In the genomic region with DNA sequence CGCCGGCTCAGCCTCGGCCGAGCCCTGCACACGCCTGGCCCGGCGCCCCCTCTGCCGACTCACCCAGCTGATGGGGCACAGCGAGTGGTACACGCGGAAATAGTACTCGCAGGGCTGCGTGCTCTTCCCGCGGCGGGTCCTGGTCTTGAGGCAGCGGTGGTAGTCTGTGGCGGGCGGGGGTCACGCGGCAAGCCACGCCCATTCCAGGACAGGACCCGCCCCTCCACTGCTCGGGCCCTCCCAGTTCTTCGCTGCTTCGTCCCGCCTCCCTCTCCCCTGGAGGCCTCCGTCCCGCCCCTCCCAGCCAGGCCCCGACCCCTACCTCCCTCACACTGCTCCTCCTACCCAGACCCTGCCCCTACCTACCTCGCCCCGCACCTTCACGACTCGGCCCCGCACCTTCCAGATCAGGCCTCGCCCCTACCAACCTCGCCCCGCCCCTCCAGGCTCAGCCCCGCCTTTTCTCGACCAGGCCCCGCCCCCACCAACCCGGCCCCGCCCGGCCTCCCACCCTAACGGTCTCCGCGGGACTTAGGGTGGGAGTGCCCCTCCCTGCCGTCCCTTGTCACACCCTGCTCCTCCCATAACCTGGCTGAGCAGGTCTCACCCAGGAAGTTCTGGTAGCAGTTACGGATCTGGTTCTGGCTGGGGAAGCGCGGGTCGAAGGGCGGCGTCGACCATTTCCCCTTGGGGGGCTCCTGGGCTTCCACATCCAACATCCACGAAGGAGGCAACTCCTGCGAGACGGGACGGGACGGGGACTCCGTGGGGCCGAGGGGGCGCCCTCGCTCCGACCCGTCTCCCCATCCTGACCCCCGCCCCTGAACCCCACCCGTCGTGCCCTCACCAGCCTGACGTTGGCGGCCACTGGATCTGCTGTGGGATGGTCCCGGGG, we compare ENCODE assay signal across 1 cellular context.
TF ChIP-seq lines count a peak whose summit lies in the region.

No MANE protein-coding gene starts in this region.

TF ChIP-seq in HepG2, 621 proteins besides CTCF, POLR2A, EP300 and RAD21 (continues in another document):
- TF ChIP-seq, protein P1, sequence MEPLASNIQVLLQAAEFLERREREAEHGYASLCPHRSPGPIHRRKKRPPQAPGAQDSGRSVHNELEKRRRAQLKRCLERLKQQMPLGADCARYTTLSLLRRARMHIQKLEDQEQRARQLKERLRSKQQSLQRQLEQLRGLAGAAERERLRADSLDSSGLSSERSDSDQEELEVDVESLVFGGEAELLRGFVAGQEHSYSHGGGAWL (CRISPR knock-in tag; IDR thresholded peaks at IDR 0.05): no peak
- TF ChIP-seq, protein P2, sequence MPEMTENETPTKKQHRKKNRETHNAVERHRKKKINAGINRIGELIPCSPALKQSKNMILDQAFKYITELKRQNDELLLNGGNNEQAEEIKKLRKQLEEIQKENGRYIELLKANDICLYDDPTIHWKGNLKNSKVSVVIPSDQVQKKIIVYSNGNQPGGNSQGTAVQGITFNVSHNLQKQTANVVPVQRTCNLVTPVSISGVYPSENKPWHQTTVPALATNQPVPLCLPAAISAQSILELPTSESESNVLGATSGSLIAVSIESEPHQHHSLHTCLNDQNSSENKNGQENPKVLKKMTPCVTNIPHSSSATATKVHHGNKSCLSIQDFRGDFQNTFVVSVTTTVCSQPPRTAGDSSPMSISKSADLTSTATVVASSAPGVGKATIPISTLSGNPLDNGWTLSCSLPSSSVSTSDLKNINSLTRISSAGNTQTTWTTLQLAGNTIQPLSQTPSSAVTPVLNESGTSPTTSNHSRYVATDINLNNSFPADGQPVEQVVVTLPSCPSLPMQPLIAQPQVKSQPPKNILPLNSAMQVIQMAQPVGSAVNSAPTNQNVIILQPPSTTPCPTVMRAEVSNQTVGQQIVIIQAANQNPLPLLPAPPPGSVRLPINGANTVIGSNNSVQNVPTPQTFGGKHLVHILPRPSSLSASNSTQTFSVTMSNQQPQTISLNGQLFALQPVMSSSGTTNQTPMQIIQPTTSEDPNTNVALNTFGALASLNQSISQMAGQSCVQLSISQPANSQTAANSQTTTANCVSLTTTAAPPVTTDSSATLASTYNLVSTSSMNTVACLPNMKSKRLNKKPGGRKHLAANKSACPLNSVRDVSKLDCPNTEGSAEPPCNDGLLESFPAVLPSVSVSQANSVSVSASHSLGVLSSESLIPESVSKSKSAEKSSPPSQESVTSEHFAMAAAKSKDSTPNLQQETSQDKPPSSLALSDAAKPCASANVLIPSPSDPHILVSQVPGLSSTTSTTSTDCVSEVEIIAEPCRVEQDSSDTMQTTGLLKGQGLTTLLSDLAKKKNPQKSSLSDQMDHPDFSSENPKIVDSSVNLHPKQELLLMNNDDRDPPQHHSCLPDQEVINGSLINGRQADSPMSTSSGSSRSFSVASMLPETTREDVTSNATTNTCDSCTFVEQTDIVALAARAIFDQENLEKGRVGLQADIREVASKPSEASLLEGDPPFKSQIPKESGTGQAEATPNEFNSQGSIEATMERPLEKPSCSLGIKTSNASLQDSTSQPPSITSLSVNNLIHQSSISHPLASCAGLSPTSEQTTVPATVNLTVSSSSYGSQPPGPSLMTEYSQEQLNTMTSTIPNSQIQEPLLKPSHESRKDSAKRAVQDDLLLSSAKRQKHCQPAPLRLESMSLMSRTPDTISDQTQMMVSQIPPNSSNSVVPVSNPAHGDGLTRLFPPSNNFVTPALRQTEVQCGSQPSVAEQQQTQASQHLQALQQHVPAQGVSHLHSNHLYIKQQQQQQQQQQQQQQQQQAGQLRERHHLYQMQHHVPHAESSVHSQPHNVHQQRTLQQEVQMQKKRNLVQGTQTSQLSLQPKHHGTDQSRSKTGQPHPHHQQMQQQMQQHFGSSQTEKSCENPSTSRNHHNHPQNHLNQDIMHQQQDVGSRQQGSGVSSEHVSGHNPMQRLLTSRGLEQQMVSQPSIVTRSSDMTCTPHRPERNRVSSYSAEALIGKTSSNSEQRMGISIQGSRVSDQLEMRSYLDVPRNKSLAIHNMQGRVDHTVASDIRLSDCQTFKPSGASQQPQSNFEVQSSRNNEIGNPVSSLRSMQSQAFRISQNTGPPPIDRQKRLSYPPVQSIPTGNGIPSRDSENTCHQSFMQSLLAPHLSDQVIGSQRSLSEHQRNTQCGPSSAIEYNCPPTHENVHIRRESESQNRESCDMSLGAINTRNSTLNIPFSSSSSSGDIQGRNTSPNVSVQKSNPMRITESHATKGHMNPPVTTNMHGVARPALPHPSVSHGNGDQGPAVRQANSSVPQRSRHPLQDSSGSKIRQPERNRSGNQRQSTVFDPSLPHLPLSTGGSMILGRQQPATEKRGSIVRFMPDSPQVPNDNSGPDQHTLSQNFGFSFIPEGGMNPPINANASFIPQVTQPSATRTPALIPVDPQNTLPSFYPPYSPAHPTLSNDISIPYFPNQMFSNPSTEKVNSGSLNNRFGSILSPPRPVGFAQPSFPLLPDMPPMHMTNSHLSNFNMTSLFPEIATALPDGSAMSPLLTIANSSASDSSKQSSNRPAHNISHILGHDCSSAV (CRISPR knock-in tag; IDR thresholded peaks at IDR 0.05; ENCODE audit: borderline replicate concordance): no peak
- TF ChIP-seq, protein P3, sequence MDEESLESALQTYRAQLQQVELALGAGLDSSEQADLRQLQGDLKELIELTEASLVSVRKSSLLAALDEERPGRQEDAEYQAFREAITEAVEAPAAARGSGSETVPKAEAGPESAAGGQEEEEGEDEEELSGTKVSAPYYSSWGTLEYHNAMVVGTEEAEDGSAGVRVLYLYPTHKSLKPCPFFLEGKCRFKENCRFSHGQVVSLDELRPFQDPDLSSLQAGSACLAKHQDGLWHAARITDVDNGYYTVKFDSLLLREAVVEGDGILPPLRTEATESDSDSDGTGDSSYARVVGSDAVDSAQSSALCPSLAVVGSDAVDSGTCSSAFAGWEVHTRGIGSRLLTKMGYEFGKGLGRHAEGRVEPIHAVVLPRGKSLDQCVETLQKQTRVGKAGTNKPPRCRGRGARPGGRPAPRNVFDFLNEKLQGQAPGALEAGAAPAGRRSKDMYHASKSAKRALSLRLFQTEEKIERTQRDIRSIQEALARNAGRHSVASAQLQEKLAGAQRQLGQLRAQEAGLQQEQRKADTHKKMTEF (CRISPR knock-in tag; IDR thresholded peaks at IDR 0.05): peak; percentile 37; the same call in 1 of the 2 replicates
- TF ChIP-seq MTF2 (CRISPR knock-in tag; IDR thresholded peaks at IDR 0.05; ENCODE audit: borderline replicate concordance) (0 out of 2 replicates have a peak, but pooled peaks have one; percentile 32), GABPB1 (CRISPR knock-in tag; IDR thresholded peaks at IDR 0.05) (peak; percentile 53; the same call in 1 of the 2 replicates), ZFX (CRISPR knock-in tag; IDR thresholded peaks at IDR 0.05; ENCODE audit: low read depth) (peak; percentile 22; the same call in 1 of the 2 replicates), SP1 (IDR thresholded peaks at IDR 0.05) (no peak), SP1 (CRISPR knock-in tag; IDR thresholded peaks at IDR 0.05) (peak; percentile 79), XRCC5 (optimal IDR thresholded peaks at IDR 0.05; ENCODE audit: low read length) (no peak), NFE2L2 (IDR thresholded peaks at IDR 0.05; ENCODE audit: low read length) (no peak), ZSCAN31 (CRISPR knock-in tag; IDR thresholded peaks at IDR 0.05; ENCODE audit: low read depth) (no peak), SP4 (CRISPR knock-in tag; IDR thresholded peaks at IDR 0.05) (peak; percentile 85), EZH2 (conservative IDR thresholded peaks at IDR 0.05; ENCODE audit: low read depth, low read length) (no peak), HNRNPH1 (optimal IDR thresholded peaks at IDR 0.05; ENCODE audit: low read depth, low read length) (no peak), KLF6 (CRISPR knock-in tag; IDR thresholded peaks at IDR 0.05) (0 out of 2 replicates have a peak, but pooled peaks have one; percentile 33), SPEN (CRISPR knock-in tag; IDR thresholded peaks at IDR 0.05; ENCODE audit: low read depth) (0 out of 2 replicates have a peak, but pooled peaks have one; percentile 15), IKZF1 (IDR thresholded peaks at IDR 0.05) (no peak), NPAS2 (CRISPR knock-in tag; IDR thresholded peaks at IDR 0.05; ENCODE audit: borderline replicate concordance) (no peak), ZSCAN29 (CRISPR knock-in tag; conservative IDR thresholded peaks at IDR 0.05) (no peak), MAZ (IDR thresholded peaks at IDR 0.05; ENCODE audit: borderline replicate concordance, low read depth, low read length) (no peak), MAZ (CRISPR knock-in tag; IDR thresholded peaks at IDR 0.05; ENCODE audit: low read depth) (0 out of 2 replicates have a peak, but pooled peaks have one; percentile 29), MTA3 (CRISPR knock-in tag; IDR thresholded peaks at IDR 0.05) (no peak), ZSCAN25 (CRISPR knock-in tag; IDR thresholded peaks at IDR 0.05) (no peak), SAP130 (CRISPR knock-in tag; IDR thresholded peaks at IDR 0.05; ENCODE audit: low read depth) (peak; percentile 37; the same call in 1 of the 2 replicates), ZNF10 (CRISPR knock-in tag; IDR thresholded peaks at IDR 0.05; ENCODE audit: borderline replicate concordance, low read depth) (no peak), ZC3H4 (CRISPR knock-in tag; IDR thresholded peaks at IDR 0.05; ENCODE audit: borderline replicate concordance) (no peak), ZNF441 (CRISPR knock-in tag; IDR thresholded peaks at IDR 0.05; ENCODE audit: borderline replicate concordance) (0 out of 2 replicates have a peak, but pooled peaks have one; percentile 21), SP5 (CRISPR knock-in tag; IDR thresholded peaks at IDR 0.05; ENCODE audit: borderline replicate concordance, low read depth) (no peak)
- TF ChIP-seq, protein P4, sequence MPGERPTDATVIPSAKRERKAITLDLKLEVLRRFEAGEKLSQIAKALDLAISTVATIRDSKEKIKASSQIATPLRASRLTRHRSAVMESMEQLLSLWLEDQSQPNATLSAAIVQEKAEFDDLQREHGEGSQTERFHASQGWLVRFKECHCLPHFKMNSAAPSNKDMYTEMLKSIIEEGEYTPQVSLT (CRISPR knock-in tag; IDR thresholded peaks at IDR 0.05; ENCODE audit: borderline replicate concordance, low read depth): no peak
- TF ChIP-seq, protein P5, sequence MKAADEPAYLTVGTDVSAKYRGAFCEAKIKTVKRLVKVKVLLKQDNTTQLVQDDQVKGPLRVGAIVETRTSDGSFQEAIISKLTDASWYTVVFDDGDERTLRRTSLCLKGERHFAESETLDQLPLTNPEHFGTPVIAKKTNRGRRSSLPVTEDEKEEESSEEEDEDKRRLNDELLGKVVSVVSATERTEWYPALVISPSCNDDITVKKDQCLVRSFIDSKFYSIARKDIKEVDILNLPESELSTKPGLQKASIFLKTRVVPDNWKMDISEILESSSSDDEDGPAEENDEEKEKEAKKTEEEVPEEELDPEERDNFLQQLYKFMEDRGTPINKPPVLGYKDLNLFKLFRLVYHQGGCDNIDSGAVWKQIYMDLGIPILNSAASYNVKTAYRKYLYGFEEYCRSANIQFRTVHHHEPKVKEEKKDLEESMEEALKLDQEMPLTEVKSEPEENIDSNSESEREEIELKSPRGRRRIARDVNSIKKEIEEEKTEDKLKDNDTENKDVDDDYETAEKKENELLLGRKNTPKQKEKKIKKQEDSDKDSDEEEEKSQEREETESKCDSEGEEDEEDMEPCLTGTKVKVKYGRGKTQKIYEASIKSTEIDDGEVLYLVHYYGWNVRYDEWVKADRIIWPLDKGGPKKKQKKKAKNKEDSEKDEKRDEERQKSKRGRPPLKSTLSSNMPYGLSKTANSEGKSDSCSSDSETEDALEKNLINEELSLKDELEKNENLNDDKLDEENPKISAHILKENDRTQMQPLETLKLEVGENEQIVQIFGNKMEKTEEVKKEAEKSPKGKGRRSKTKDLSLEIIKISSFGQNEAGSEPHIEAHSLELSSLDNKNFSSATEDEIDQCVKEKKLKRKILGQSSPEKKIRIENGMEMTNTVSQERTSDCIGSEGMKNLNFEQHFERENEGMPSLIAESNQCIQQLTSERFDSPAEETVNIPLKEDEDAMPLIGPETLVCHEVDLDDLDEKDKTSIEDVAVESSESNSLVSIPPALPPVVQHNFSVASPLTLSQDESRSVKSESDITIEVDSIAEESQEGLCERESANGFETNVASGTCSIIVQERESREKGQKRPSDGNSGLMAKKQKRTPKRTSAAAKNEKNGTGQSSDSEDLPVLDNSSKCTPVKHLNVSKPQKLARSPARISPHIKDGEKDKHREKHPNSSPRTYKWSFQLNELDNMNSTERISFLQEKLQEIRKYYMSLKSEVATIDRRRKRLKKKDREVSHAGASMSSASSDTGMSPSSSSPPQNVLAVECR (CRISPR knock-in tag; IDR thresholded peaks at IDR 0.05; ENCODE audit: borderline replicate concordance): peak; percentile 45; the same call in 1 of the 2 replicates
- TF ChIP-seq, protein P6, sequence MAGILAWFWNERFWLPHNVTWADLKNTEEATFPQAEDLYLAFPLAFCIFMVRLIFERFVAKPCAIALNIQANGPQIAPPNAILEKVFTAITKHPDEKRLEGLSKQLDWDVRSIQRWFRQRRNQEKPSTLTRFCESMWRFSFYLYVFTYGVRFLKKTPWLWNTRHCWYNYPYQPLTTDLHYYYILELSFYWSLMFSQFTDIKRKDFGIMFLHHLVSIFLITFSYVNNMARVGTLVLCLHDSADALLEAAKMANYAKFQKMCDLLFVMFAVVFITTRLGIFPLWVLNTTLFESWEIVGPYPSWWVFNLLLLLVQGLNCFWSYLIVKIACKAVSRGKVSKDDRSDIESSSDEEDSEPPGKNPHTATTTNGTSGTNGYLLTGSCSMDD (CRISPR knock-in tag; IDR thresholded peaks at IDR 0.05): 0 out of 2 replicates have a peak, but pooled peaks have one; percentile 26
- TF ChIP-seq, protein P7, sequence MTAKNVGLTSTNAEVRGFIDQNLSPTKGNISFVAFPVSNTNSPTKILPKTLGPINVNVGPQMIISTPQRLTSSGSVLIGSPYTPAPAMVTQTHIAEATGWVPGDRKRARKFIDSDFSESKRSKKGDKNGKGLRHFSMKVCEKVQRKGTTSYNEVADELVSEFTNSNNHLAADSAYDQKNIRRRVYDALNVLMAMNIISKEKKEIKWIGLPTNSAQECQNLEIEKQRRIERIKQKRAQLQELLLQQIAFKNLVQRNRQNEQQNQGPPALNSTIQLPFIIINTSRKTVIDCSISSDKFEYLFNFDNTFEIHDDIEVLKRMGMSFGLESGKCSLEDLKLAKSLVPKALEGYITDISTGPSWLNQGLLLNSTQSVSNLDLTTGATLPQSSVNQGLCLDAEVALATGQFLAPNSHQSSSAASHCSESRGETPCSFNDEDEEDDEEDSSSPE (CRISPR knock-in tag; IDR thresholded peaks at IDR 0.05): no peak
- TF ChIP-seq, protein P8, sequence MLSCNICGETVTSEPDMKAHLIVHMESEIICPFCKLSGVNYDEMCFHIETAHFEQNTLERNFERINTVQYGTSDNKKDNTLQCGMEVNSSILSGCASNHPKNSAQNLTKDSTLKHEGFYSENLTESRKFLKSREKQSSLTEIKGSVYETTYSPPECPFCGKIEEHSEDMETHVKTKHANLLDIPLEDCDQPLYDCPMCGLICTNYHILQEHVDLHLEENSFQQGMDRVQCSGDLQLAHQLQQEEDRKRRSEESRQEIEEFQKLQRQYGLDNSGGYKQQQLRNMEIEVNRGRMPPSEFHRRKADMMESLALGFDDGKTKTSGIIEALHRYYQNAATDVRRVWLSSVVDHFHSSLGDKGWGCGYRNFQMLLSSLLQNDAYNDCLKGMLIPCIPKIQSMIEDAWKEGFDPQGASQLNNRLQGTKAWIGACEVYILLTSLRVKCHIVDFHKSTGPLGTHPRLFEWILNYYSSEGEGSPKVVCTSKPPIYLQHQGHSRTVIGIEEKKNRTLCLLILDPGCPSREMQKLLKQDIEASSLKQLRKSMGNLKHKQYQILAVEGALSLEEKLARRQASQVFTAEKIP (CRISPR knock-in tag; IDR thresholded peaks at IDR 0.05; ENCODE audit: borderline replicate concordance): no peak
- TF ChIP-seq, protein P9, sequence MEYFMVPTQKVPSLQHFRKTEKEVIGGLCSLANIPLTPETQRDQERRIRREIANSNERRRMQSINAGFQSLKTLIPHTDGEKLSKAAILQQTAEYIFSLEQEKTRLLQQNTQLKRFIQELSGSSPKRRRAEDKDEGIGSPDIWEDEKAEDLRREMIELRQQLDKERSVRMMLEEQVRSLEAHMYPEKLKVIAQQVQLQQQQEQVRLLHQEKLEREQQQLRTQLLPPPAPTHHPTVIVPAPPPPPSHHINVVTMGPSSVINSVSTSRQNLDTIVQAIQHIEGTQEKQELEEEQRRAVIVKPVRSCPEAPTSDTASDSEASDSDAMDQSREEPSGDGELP (IDR thresholded peaks at IDR 0.05; ENCODE audit: borderline replicate concordance, low read depth): 0 out of 2 replicates have a peak, but pooled peaks have one; percentile 21
